31 cellular contexts compared by ENCODE assay signal in the genomic region with DNA sequence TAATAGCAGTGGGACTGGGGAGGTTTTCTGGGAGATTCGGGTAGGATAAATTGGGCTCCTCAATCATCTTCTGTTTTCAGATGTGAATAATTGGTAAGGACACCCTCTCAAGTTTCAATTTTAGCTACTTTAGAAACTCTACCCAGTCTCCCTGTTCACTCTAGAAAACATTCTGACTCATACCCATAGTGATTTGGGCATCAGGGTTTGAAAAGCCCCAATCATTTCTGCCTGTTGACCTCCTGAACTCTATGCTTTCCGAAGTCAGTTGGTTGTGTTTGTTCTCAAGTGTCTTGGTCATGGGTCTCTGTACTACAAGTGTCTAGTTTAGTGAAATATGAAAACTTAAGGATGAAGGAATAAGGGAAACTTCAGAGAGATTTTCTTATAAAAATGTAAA.
DNase-seq lines count a peak whose midpoint lies in the region; ATAC-seq and TF ChIP-seq lines count a peak whose summit lies in the region.
"Had no signal": no experiment of that assay in that cellular context is flagged by ENCODE, and none has a peak within 500 bp of the region (broad histone marks: within the 10 kb centered on the region; RNA-seq: fewer than 3 reads in every experiment).

No MANE protein-coding gene starts in this region.

- ATAC-seq in GM21786 (IDR thresholded peaks at IDR 0.05; ENCODE audit: unreplicated experiment), result peak; percentile 78
- ATAC-seq: activated CD4-positive, alpha-beta T cell treated with anti-CD3 and anti-CD28 coated beads for 36 hours; activated CD8-positive, alpha-beta T cell treated with anti-CD3 and anti-CD28 coated beads for 36 hours; gastroesophageal sphincter; GM23338; natural killer cell treated with Interleukin-12 subunit alpha and Interleukin-12 subunit beta and Interleukin-15 and Interleukin-18, amount 100 ng/mL, for 72 hours had no signal

- H3K4me3 ChIP-seq in neural progenitor cell (no peak overlapping the region), ascending aorta (no peak overlapping the region)
- H3K4me3 ChIP-seq: gastroesophageal sphincter, GM23338, lung, PC-9 had no signal

- H3K4me3 Mint-ChIP-seq in activated T-helper 1 cell treated with anti-CD3 and anti-CD28 coated beads, Interleukin-12 subunit alpha, Interleukin-12 subunit beta, Interleukin-2, Interleukin-4 antibody, amounts not matched to agents 30 ng/mL and 10 ng/mL and 1 ng/mL, durations not matched to agents 14 hours and 24 hours and 36 hours, result no peak overlapping the region
- H3K4me3 Mint-ChIP-seq in neural progenitor cell, result no peak overlapping the region
- H3K4me3 Mint-ChIP-seq: activated CD4-positive, alpha-beta T cell treated with anti-CD3 and anti-CD28 coated beads for 36 hours; activated CD8-positive, alpha-beta T cell treated with anti-CD3 and anti-CD28 coated beads for 36 hours; activated naive CD4-positive, alpha-beta T cell treated with anti-CD3 and anti-CD28 coated beads for 36 hours; GM23338; natural killer cell treated with Interleukin-12 subunit alpha and Interleukin-12 subunit beta and Interleukin-15 and Interleukin-18, amount 100 ng/mL, for 72 hours had no signal

- H3K36me3 ChIP-seq in neural progenitor cell, result no peaks in the 10 kb centered on the region
- no peaks in the 10 kb centered on the region for H3K36me3 ChIP-seq in ascending aorta
- H3K36me3 ChIP-seq: gastroesophageal sphincter had no signal

- no peak for TF ChIP-seq CTCF in neural progenitor cell (IDR thresholded peaks at IDR 0.05)
- no peak for TF ChIP-seq CTCF in ascending aorta (IDR thresholded peaks at IDR 0.05)

- no peak overlapping the region for H3K4me2 ChIP-seq in neural progenitor cell
- H3K4me2 ChIP-seq: GM23338, PC-9 had no signal

- no peak overlapping the region for H3K27ac Mint-ChIP-seq in activated T-helper 1 cell treated with anti-CD3 and anti-CD28 coated beads, Interleukin-12 subunit alpha, Interleukin-12 subunit beta, Interleukin-2, Interleukin-4 antibody, amounts not matched to agents 30 ng/mL and 10 ng/mL and 1 ng/mL, durations not matched to agents 14 hours and 24 hours and 36 hours
- H3K27ac Mint-ChIP-seq in neural progenitor cell, result no peak overlapping the region
- H3K27ac Mint-ChIP-seq: activated CD4-positive, alpha-beta T cell treated with anti-CD3 and anti-CD28 coated beads for 36 hours; activated CD8-positive, alpha-beta T cell treated with anti-CD3 and anti-CD28 coated beads for 36 hours; activated naive CD4-positive, alpha-beta T cell treated with anti-CD3 and anti-CD28 coated beads for 36 hours; GM23338; natural killer cell treated with Interleukin-12 subunit alpha and Interleukin-12 subunit beta and Interleukin-15 and Interleukin-18, amount 100 ng/mL, for 72 hours had no signal

- no peaks in the 10 kb centered on the region for H3K4me1 Mint-ChIP-seq in activated T-helper 1 cell treated with anti-CD3 and anti-CD28 coated beads, Interleukin-12 subunit alpha, Interleukin-12 subunit beta, Interleukin-2, Interleukin-4 antibody, amounts not matched to agents 30 ng/mL and 10 ng/mL and 1 ng/mL, durations not matched to agents 14 hours and 24 hours and 36 hours (ENCODE audit: low read depth)
- H3K4me1 Mint-ChIP-seq in neural progenitor cell, result peaks cover 2% of the 10 kb centered on the region
- H3K4me1 Mint-ChIP-seq: activated CD4-positive, alpha-beta T cell treated with anti-CD3 and anti-CD28 coated beads for 36 hours; GM23338 had no signal

- no peaks in the 10 kb centered on the region for H3F3A ChIP-seq in neural progenitor cell (ENCODE audit: low read depth)

- intact Hi-C loops in activated T-helper 1 cell treated with anti-CD3 and anti-CD28 coated beads, Interleukin-12 subunit alpha, Interleukin-12 subunit beta, Interleukin-2, Interleukin-4 antibody, amounts not matched to agents 30 ng/mL and 10 ng/mL and 1 ng/mL, durations not matched to agents 14 hours and 24 hours and 36 hours (cut with micrococcal nuclease), result no loop called here
- intact Hi-C loops in ascending aorta (cut with DNase I), result no loop called here

- H3K36me3 Mint-ChIP-seq in activated T-helper 1 cell treated with anti-CD3 and anti-CD28 coated beads, Interleukin-12 subunit alpha, Interleukin-12 subunit beta, Interleukin-2, Interleukin-4 antibody, amounts not matched to agents 30 ng/mL and 10 ng/mL and 1 ng/mL, durations not matched to agents 14 hours and 24 hours and 36 hours (ENCODE audit: low read depth), result no peaks in the 10 kb centered on the region
- no peaks in the 10 kb centered on the region for H3K36me3 Mint-ChIP-seq in neural progenitor cell
- H3K36me3 Mint-ChIP-seq: natural killer cell treated with Interleukin-12 subunit alpha and Interleukin-12 subunit beta and Interleukin-15 and Interleukin-18, amount 100 ng/mL, for 72 hours had no signal

- no peaks in the 10 kb centered on the region for H3K9me3 Mint-ChIP-seq in activated T-helper 1 cell treated with anti-CD3 and anti-CD28 coated beads, Interleukin-12 subunit alpha, Interleukin-12 subunit beta, Interleukin-2, Interleukin-4 antibody, amounts not matched to agents 30 ng/mL and 10 ng/mL and 1 ng/mL, durations not matched to agents 14 hours and 24 hours and 36 hours
- H3K9me3 Mint-ChIP-seq in neural progenitor cell, result no peaks in the 10 kb centered on the region
- H3K9me3 Mint-ChIP-seq: activated naive CD4-positive, alpha-beta T cell treated with anti-CD3 and anti-CD28 coated beads for 36 hours; GM23338 had no signal

- H2AFZ ChIP-seq in neural progenitor cell (replicated peaks), result no peak overlapping the region
- H2AFZ ChIP-seq: GM23338, PC-9 had no signal

- H3K27ac ChIP-seq in neural progenitor cell (no peak overlapping the region), ascending aorta (no peak overlapping the region)
- H3K27ac ChIP-seq: C4-2B, gastroesophageal sphincter, PC-9, VCaP had no signal

- H4K20me1 ChIP-seq in neural progenitor cell (ENCODE audit: low read depth), result no peaks in the 10 kb centered on the region

- DNase-seq in M059J (ENCODE audit: low read depth) (peak; percentile 50), astrocyte of the hippocampus (ENCODE audit: low read depth, low spot score) (peak; percentile 42), neural progenitor cell (ENCODE audit: low spot score) (no peak), ascending aorta (ENCODE audit: low spot score in 2 of 2) (no peak), NCI-H2196 treated with DMSO at 0.1 percent for 48 hours (lab: John Stamatoyannopoulos, UW; ENCODE audit: unreplicated experiment) (no peak)
- no peak for DNase-seq in activated T-helper 1 cell treated with anti-CD3 and anti-CD28 coated beads, Interleukin-12 subunit alpha, Interleukin-12 subunit beta, Interleukin-2, Interleukin-4 antibody, amounts not matched to agents 30 ng/mL and 10 ng/mL and 1 ng/mL, durations not matched to agents 14 hours and 24 hours and 36 hours (ENCODE audit: low spot score)
- DNase-seq: activated CD4-positive, alpha-beta T cell treated with anti-CD3 and anti-CD28 coated beads for 36 hours; activated CD8-positive, alpha-beta memory T cell treated with anti-CD3 and anti-CD28 coated beads, Interleukin-2, amount 50 U/mL, for 48 hours; activated CD8-positive, alpha-beta T cell treated with anti-CD3 and anti-CD28 coated beads for 36 hours; activated naive CD4-positive, alpha-beta T cell treated with anti-CD3 and anti-CD28 coated beads for 36 hours; amniotic stem cell; Caco-2; DMS53; IMR-90; kidney glomerular epithelial cell; NCI-H1092 treated with DMSO at 0.1 percent for 48 hours; NCI-H1694 treated with DMSO at 0.1 percent for 48 hours; NCI-H2171; NCI-H524; PC-9; Right ventricle myocardium superior; stimulated activated CD4-positive, alpha-beta T cell treated with anti-CD3 and anti-CD28 coated beads, Interleukin-4, amount 100 ng/mL, for 4 hours; T1000; trophoblast cell had no signal

- H3K9me3 ChIP-seq in neural progenitor cell (ENCODE audit: low read depth) (no peaks in the 10 kb centered on the region), ascending aorta (no peaks in the 10 kb centered on the region)
- H3K9me3 ChIP-seq: Caco-2, gastroesophageal sphincter had no signal

- no peaks in the 10 kb centered on the region for H3K4me1 ChIP-seq in neural progenitor cell
- H3K4me1 ChIP-seq in ascending aorta, result no peaks in the 10 kb centered on the region
- H3K4me1 ChIP-seq: gastroesophageal sphincter had no signal

- H3K27me3 ChIP-seq in neural progenitor cell (no peaks in the 10 kb centered on the region), ascending aorta (no peaks in the 10 kb centered on the region)
- H3K27me3 ChIP-seq: gastroesophageal sphincter had no signal

- H3K9ac ChIP-seq in neural progenitor cell, result no peak overlapping the region

- no peaks in the 10 kb centered on the region for H3K27me3 Mint-ChIP-seq in activated T-helper 1 cell treated with anti-CD3 and anti-CD28 coated beads, Interleukin-12 subunit alpha, Interleukin-12 subunit beta, Interleukin-2, Interleukin-4 antibody, amounts not matched to agents 30 ng/mL and 10 ng/mL and 1 ng/mL, durations not matched to agents 14 hours and 24 hours and 36 hours (ENCODE audit: insufficient read depth)
- H3K27me3 Mint-ChIP-seq in neural progenitor cell (ENCODE audit: insufficient read depth, low read depth), result peaks cover 2% of the 10 kb centered on the region
- H3K27me3 Mint-ChIP-seq: activated CD4-positive, alpha-beta T cell treated with anti-CD3 and anti-CD28 coated beads for 36 hours; activated CD8-positive, alpha-beta T cell treated with anti-CD3 and anti-CD28 coated beads for 36 hours; natural killer cell treated with Interleukin-12 subunit alpha and Interleukin-12 subunit beta and Interleukin-15 and Interleukin-18, amount 100 ng/mL, for 72 hours had no signal

- no peaks in the 10 kb centered on the region for H3K79me2 ChIP-seq in neural progenitor cell (ENCODE audit: low read depth)

Comparison
In these comparisons a context has a peak if more than half of its experiments do, and no peak if none do; other contexts are left out.
1. DNase-seq: peak in M059J (single experiment) and astrocyte of the hippocampus (single experiment); none in activated T-helper 1 cell treated with anti-CD3 and anti-CD28 coated beads, Interleukin-12 subunit alpha, Interleukin-12 subunit beta, Interleukin-2, Interleukin-4 antibody, amounts not matched to agents 30 ng/mL and 10 ng/mL and 1 ng/mL, durations not matched to agents 14 hours and 24 hours and 36 hours (single experiment), neural progenitor cell (single experiment), ascending aorta (0 of 2) and NCI-H2196 treated with DMSO at 0.1 percent for 48 hours (single experiment).